ENCODE assay signal across 2 cellular contexts in the genomic region with DNA sequence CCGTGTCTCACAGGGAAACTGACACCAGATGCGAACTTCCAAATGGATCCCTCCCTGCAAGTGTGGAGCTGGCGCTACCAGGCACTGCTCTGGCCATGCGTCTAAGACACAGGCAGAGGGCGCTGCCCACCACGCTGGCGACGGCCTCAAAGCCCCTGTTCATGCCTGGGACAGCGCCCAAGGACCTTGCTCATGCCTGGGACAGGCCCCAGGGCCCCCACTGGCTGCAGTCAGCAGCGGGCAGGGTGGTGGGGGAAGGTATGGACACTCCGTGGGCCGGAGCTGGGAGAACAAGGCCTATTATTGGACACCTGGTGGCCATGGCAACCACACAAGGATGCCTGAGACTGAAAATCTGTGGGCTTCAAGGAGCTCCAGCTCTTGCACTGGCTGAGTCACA.
TF ChIP-seq lines count a peak whose summit lies in the region.

No MANE protein-coding gene starts in this region.

TF ChIP-seq in IMR-90, 13 proteins besides CTCF, POLR2A, EP300 and RAD21:
- peak; percentile 98 for TF ChIP-seq SMC3 (IDR thresholded peaks at IDR 0.05; ENCODE audit: low read depth, low read length)
- peak; percentile 82 for TF ChIP-seq MAZ (IDR thresholded peaks at IDR 0.05; ENCODE audit: borderline replicate concordance, low read depth, low read length)
- no peak for TF ChIP-seq RFX5 (IDR thresholded peaks at IDR 0.05; ENCODE audit: low read depth, low read length)
- 0 out of 2 replicates have a peak, but pooled peaks have one; percentile 40 for TF ChIP-seq BHLHE40 (IDR thresholded peaks at IDR 0.05; ENCODE audit: low read depth, low read length)
- TF ChIP-seq RCOR1 (IDR thresholded peaks at IDR 0.05; ENCODE audit: insufficient replicate concordance, low read length), result no peak
TF ChIP-seq in IMR-90: peak in this region for 3.

TF ChIP-seq in K562, 482 proteins besides CTCF, POLR2A, EP300 and RAD21:
- TF ChIP-seq, protein P1, sequence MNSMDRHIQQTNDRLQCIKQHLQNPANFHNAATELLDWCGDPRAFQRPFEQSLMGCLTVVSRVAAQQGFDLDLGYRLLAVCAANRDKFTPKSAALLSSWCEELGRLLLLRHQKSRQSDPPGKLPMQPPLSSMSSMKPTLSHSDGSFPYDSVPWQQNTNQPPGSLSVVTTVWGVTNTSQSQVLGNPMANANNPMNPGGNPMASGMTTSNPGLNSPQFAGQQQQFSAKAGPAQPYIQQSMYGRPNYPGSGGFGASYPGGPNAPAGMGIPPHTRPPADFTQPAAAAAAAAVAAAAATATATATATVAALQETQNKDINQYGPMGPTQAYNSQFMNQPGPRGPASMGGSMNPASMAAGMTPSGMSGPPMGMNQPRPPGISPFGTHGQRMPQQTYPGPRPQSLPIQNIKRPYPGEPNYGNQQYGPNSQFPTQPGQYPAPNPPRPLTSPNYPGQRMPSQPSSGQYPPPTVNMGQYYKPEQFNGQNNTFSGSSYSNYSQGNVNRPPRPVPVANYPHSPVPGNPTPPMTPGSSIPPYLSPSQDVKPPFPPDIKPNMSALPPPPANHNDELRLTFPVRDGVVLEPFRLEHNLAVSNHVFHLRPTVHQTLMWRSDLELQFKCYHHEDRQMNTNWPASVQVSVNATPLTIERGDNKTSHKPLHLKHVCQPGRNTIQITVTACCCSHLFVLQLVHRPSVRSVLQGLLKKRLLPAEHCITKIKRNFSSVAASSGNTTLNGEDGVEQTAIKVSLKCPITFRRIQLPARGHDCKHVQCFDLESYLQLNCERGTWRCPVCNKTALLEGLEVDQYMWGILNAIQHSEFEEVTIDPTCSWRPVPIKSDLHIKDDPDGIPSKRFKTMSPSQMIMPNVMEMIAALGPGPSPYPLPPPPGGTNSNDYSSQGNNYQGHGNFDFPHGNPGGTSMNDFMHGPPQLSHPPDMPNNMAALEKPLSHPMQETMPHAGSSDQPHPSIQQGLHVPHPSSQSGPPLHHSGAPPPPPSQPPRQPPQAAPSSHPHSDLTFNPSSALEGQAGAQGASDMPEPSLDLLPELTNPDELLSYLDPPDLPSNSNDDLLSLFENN (IDR thresholded peaks at IDR 0.05; ENCODE audit: low read depth in 2 of 2, low read length in 2 of 2), result no peak
- TF ChIP-seq CC2D1A (IDR thresholded peaks at IDR 0.05) (peak; percentile 56; the same call in 1 of the 2 replicates), L3MBTL2 (IDR thresholded peaks at IDR 0.05) (peak; percentile 26; the same call in 1 of the 2 replicates), KDM1A (IDR thresholded peaks at IDR 0.05) (0 out of 4 replicates have a peak, but pooled peaks of 1 of the 2 experiments have one; percentile 19), HCFC1 (IDR thresholded peaks at IDR 0.05; ENCODE audit: low read depth, low read length) (peak; percentile 20), CBX2 (IDR thresholded peaks at IDR 0.05; ENCODE audit: insufficient read depth, low read length, poor library complexity, severe bottlenecking) (no peak), MTA3 (IDR thresholded peaks at IDR 0.05; ENCODE audit: borderline replicate concordance) (0 out of 2 replicates have a peak, but pooled peaks have one; percentile 36), CTBP1 (IDR thresholded peaks at IDR 0.05; ENCODE audit: borderline replicate concordance) (peak; percentile 64; the same call in 1 of the 2 replicates), NRF1 (conservative IDR thresholded peaks at IDR 0.05 in 1 of 2, IDR thresholded peaks at IDR 0.05 in 1 of 2) (0 out of 4 replicates have a peak, but pooled peaks of 1 of the 2 experiments have one; percentile 16), TARDBP (IDR thresholded peaks at IDR 0.05) (peak; percentile 61; the same call in 1 of the 2 replicates), RB1 (IDR thresholded peaks at IDR 0.05; ENCODE audit: low read depth) (peak; percentile 56), BHLHE40 (IDR thresholded peaks at IDR 0.05; ENCODE audit: low read length) (peak; percentile 10; the same call in 1 of the 2 replicates), JUND (IDR thresholded peaks at IDR 0.05; ENCODE audit: borderline replicate concordance, low read depth, low read length) (0 out of 2 replicates have a peak, but pooled peaks have one; percentile 38), JUND (tag; IDR thresholded peaks at IDR 0.05; ENCODE audit: borderline replicate concordance, low read depth, low read length) (no peak), ZEB2 (IDR thresholded peaks at IDR 0.05) (0 out of 2 replicates have a peak, but pooled peaks have one; percentile 12), BACH1 (tag; IDR thresholded peaks at IDR 0.05) (no peak), SNIP1 (IDR thresholded peaks at IDR 0.05; ENCODE audit: low read depth) (no peak), SMC3 (conservative IDR thresholded peaks at IDR 0.05; ENCODE audit: insufficient read depth, low read depth, low read length) (peak; percentile 93), NFE2 (IDR thresholded peaks at IDR 0.05; ENCODE audit: low read depth) (no peak), CREM (IDR thresholded peaks at IDR 0.05; ENCODE audit: low read depth) (0 out of 2 replicates have a peak, but pooled peaks have one; percentile 48), MYC (IDR thresholded peaks at IDR 0.05; ENCODE audit: low read depth, low read length) (0 out of 2 replicates have a peak, but pooled peaks have one; percentile 25), MYC (CRISPR knock-in tag; IDR thresholded peaks at IDR 0.05; ENCODE audit: borderline replicate concordance, low read depth) (no peak), RFX1 (IDR thresholded peaks at IDR 0.05) (peak; percentile 86), STAG1 (CRISPR knock-in tag; IDR thresholded peaks at IDR 0.05; ENCODE audit: borderline replicate concordance) (peak; percentile 84), KDM4B (IDR thresholded peaks at IDR 0.05; ENCODE audit: borderline replicate concordance in 2 of 2, low read depth in 1 of 2) (peak in 1 of 2 experiments; percentile 64; a peak in 1 of 4 replicates), MAZ (CRISPR knock-in tag; conservative IDR thresholded peaks at IDR 0.05 in 1 of 2, IDR thresholded peaks at IDR 0.05 in 1 of 2) (peak in 1 of 2 experiments; percentile 10; a peak in 1 of 4 replicates), ZFP36 (IDR thresholded peaks at IDR 0.05; ENCODE audit: low read depth, low read length, partially characterized antibody) (peak; percentile 24), HDAC2 (IDR thresholded peaks at IDR 0.05) (no peak), ARID2 (IDR thresholded peaks at IDR 0.05) (peak; percentile 75), ELF1 (tag; IDR thresholded peaks at IDR 0.05) (no peak), CBFB (CRISPR knock-in tag; IDR thresholded peaks at IDR 0.05) (0 out of 2 replicates have a peak, but pooled peaks have one; percentile 17), GABPB1 (CRISPR knock-in tag; IDR thresholded peaks at IDR 0.05) (peak; percentile 50; the same call in 1 of the 2 replicates), ZNF184 (CRISPR knock-in tag; IDR thresholded peaks at IDR 0.05) (no peak), JUN (IDR thresholded peaks at IDR 0.05; ENCODE audit: borderline replicate concordance, low read depth, low read length) (peak; percentile 37; the same call in 1 of the 2 replicates), JUN (CRISPR knock-in tag; IDR thresholded peaks at IDR 0.05; ENCODE audit: borderline replicate concordance) (no peak), NEUROD1 (IDR thresholded peaks at IDR 0.05; ENCODE audit: borderline replicate concordance, low read depth, low read length, partially characterized antibody) (peak; percentile 46), CSDE1 (IDR thresholded peaks at IDR 0.05) (no peak)
- TF ChIP-seq, protein P2, sequence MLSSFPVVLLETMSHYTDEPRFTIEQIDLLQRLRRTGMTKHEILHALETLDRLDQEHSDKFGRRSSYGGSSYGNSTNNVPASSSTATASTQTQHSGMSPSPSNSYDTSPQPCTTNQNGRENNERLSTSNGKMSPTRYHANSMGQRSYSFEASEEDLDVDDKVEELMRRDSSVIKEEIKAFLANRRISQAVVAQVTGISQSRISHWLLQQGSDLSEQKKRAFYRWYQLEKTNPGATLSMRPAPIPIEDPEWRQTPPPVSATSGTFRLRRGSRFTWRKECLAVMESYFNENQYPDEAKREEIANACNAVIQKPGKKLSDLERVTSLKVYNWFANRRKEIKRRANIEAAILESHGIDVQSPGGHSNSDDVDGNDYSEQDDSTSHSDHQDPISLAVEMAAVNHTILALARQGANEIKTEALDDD (IDR thresholded peaks at IDR 0.05), result no peak
- TF ChIP-seq, protein P3, sequence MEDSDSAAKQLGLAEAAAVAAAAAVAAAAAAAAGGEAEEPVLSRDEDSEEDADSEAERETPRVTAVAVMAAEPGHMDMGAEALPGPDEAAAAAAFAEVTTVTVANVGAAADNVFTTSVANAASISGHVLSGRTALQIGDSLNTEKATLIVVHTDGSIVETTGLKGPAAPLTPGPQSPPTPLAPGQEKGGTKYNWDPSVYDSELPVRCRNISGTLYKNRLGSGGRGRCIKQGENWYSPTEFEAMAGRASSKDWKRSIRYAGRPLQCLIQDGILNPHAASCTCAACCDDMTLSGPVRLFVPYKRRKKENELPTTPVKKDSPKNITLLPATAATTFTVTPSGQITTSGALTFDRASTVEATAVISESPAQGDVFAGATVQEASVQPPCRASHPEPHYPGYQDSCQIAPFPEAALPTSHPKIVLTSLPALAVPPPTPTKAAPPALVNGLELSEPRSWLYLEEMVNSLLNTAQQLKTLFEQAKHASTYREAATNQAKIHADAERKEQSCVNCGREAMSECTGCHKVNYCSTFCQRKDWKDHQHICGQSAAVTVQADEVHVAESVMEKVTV (CRISPR knock-in tag; IDR thresholded peaks at IDR 0.05), result peak; percentile 74
- TF ChIP-seq, protein P4, sequence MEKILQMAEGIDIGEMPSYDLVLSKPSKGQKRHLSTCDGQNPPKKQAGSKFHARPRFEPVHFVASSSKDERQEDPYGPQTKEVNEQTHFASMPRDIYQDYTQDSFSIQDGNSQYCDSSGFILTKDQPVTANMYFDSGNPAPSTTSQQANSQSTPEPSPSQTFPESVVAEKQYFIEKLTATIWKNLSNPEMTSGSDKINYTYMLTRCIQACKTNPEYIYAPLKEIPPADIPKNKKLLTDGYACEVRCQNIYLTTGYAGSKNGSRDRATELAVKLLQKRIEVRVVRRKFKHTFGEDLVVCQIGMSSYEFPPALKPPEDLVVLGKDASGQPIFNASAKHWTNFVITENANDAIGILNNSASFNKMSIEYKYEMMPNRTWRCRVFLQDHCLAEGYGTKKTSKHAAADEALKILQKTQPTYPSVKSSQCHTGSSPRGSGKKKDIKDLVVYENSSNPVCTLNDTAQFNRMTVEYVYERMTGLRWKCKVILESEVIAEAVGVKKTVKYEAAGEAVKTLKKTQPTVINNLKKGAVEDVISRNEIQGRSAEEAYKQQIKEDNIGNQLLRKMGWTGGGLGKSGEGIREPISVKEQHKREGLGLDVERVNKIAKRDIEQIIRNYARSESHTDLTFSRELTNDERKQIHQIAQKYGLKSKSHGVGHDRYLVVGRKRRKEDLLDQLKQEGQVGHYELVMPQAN (IDR thresholded peaks at IDR 0.05; ENCODE audit: borderline replicate concordance), result no peak
- TF ChIP-seq, protein P5, sequence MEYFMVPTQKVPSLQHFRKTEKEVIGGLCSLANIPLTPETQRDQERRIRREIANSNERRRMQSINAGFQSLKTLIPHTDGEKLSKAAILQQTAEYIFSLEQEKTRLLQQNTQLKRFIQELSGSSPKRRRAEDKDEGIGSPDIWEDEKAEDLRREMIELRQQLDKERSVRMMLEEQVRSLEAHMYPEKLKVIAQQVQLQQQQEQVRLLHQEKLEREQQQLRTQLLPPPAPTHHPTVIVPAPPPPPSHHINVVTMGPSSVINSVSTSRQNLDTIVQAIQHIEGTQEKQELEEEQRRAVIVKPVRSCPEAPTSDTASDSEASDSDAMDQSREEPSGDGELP (CRISPR knock-in tag; IDR thresholded peaks at IDR 0.05; ENCODE audit: borderline replicate concordance), result peak; percentile 65; the same call in 1 of the 2 replicates
TF ChIP-seq in K562: peak in this region for 27.
